In the genomic region with DNA sequence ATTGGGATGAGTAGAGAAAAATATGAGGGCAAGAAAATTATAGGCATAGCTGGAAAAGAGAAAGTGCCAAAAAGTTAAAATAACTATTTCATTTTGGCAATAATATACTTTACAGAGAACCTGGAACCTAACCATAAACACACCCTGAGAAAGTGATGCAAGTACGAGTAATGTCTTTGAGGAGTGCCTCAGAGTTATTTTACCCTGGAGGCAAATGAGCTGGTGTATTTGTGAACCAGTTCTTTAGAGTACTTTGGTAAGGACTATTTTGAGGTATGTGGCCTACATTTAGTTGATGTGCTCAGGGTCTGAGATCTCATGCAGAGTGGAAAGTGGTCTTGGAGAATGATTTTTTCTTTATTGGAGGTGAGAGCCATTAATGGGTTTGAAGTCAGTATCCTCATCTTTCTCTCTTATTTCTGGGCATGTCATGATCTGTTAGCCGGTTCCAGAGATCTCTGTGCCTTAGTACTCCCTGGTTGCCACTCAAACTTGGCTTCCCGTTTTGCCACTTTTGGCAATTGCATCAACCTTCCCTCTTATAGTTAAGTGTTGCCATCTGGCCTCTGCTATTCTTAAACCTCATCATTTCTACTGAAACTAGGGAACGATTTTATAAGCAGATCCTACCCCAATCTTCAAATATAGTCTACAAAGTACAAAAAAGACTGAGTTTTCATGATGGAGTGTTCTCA, we compare ENCODE assay signal across 17 cellular contexts.
DNase-seq lines count a peak whose midpoint lies in the region; ATAC-seq, FAIRE-seq and TF ChIP-seq lines count a peak whose summit lies in the region.
"Had no signal": no experiment of that assay in that cellular context is flagged by ENCODE, and none has a peak within 500 bp of the region (broad histone marks: within the 10 kb centered on the region; RNA-seq: fewer than 3 reads in every experiment).

No MANE protein-coding gene starts in this region.

- intact Hi-C loops in mammary epithelial cell (cut with micrococcal nuclease) = loop anchor here (1.0 kb wide), 1 partner anchor 10 kb away; no protein-coding TSS in a partner anchor

- H3K4me2 ChIP-seq in mammary epithelial cell (ENCODE audit: insufficient read depth, low read depth, low read length) (peak overlapping the region; percentile 68), keratinocyte (ENCODE audit: control insufficient read depth, extremely low read depth, insufficient read depth, low read depth, low read length) (peak overlapping the region; percentile 76), Karpas-422 (ENCODE audit: low read depth, low read length, poor library complexity, severe bottlenecking) (no peak overlapping the region)

- FAIRE-seq in keratinocyte (lab: Jason Lieb, UNC) = peak; percentile 62
- FAIRE-seq: H1 had no signal

- H3K27ac ChIP-seq in ACC112 (ENCODE audit: low read depth, low read length) (peak overlapping the region; percentile 79), mammary epithelial cell (ENCODE audit: insufficient read depth, low read depth, low read length) (peak overlapping the region; percentile 93), keratinocyte (ENCODE audit: control insufficient read depth, insufficient read depth, low read length) (peak overlapping the region; percentile 99), Karpas-422 (ENCODE audit: low read length) (no peak overlapping the region)
- H3K27ac ChIP-seq: SJCRH30 had no signal

- H3K9me2 ChIP-seq in Karpas-422 (replicated peaks; ENCODE audit: insufficient read depth, low read length) = peaks cover 6% of the 10 kb centered on the region; the same call in 1 of the 2 replicates

- DNase-seq in NCI-H446 (lab: John Stamatoyannopoulos, UW) = peak; percentile 75 to 86
- DNase-seq in mammary epithelial cell = peak; percentile 88
- peak; percentile 55 for DNase-seq in keratinocyte (ENCODE audit: low read depth, low spot score)
- DNase-seq in effector CD8-positive, alpha-beta T cell (lab: John Stamatoyannopoulos, UW) = no peak
- no peak for DNase-seq in Karpas-422
- DNase-seq in stimulated activated CD4-positive, alpha-beta T cell treated with anti-CD3 and anti-CD28 coated beads, Interleukin-4, amount 100 ng/mL, for 4 hours = no peak
- DNase-seq: DMS79; immature natural killer cell; Kasumi-1; NCI-H1436 treated with DMSO at 0.1 percent for 48 hours; NCI-H2227 treated with DMSO at 0.1 percent for 48 hours; SJCRH30; stimulated activated naive CD4-positive, alpha-beta T cell treated with Interleukin-2 at 50 U/mL for 16 hours had no signal

- H4K20me1 ChIP-seq in mammary epithelial cell (ENCODE audit: insufficient read depth, low read length) = no peaks in the 10 kb centered on the region
- H4K20me1 ChIP-seq in keratinocyte (ENCODE audit: control insufficient read depth, extremely low read depth, insufficient read depth, low read length) = no peaks in the 10 kb centered on the region
- H4K20me1 ChIP-seq in Karpas-422 (ENCODE audit: insufficient read depth, low read depth, low read length) = no peaks in the 10 kb centered on the region

- dilution Hi-C loops in mammary epithelial cell (cut with HindIII; ENCODE audit: low sequenced_read_pairs) = no loop called here
- dilution Hi-C loops in keratinocyte (cut with MboI; ENCODE audit: extremely low pct_ligation_motif_present, low sequenced_read_pairs) = no loop called here

- BruUV-seq in mammary epithelial cell (replicated peaks; lab: Mats Ljungman, UMichigan) = TSS peak; percentile 81

- H3K4me3 ChIP-seq in ACC112 (ENCODE audit: low read depth, low read length) = peak overlapping the region; percentile 36; the same call in 1 of the 2 replicates
- H3K4me3 ChIP-seq in mammary epithelial cell (replicated peaks in 1 of 3; ENCODE audit: insufficient read depth in 1 of 3, low read depth in 2 of 3, low read length in 3 of 3) = no peak overlapping the region
- peak overlapping the region in 2 of 3 experiments; percentile 32 to 33 for H3K4me3 ChIP-seq in keratinocyte (ENCODE audit: control insufficient read depth in 2 of 3, extremely low read depth in 1 of 3, insufficient read depth in 2 of 3, low read depth in 1 of 3, low read length in 3 of 3)
- H3K4me3 ChIP-seq in Karpas-422 (ENCODE audit: low read length) = no peak overlapping the region
- H3K4me3 ChIP-seq: lung, SJCRH30 had no signal

- H3K9ac ChIP-seq in mammary epithelial cell (ENCODE audit: insufficient read depth, low read length) (peak overlapping the region; percentile 15), keratinocyte (ENCODE audit: control insufficient read depth, extremely low read depth, insufficient read depth, low read length) (peak overlapping the region; percentile 66), Karpas-422 (ENCODE audit: low read length) (no peak overlapping the region)

- 74% methylated on average over 4 of the region's 4 CpGs for WGBS in mammary epithelial cell (ENCODE audit: low coverage, missing lambda C conversion rate)

- H3K36me3 ChIP-seq in ACC112 (ENCODE audit: insufficient read depth, low read length) (no peaks in the 10 kb centered on the region), mammary epithelial cell (ENCODE audit: insufficient read depth, low read length) (no peaks in the 10 kb centered on the region), keratinocyte (ENCODE audit: control insufficient read depth in 2 of 2, extremely low read depth in 1 of 2, insufficient read depth in 2 of 2, low read length in 2 of 2) (no peaks in the 10 kb centered on the region), Karpas-422 (ENCODE audit: insufficient read depth, low read length) (no peaks in the 10 kb centered on the region)
- H3K36me3 ChIP-seq: SJCRH30 had no signal

- no peaks in the 10 kb centered on the region for H3K79me2 ChIP-seq in ACC112 (ENCODE audit: control insufficient read depth, insufficient read depth, low read length, unreplicated experiment)
- no peaks in the 10 kb centered on the region for H3K79me2 ChIP-seq in mammary epithelial cell (ENCODE audit: insufficient read depth, low read length)
- H3K79me2 ChIP-seq in keratinocyte (ENCODE audit: control insufficient read depth, insufficient read depth, low read length) = no peaks in the 10 kb centered on the region
- H3K79me2 ChIP-seq in Karpas-422 (ENCODE audit: low read length) = no peaks in the 10 kb centered on the region

- H3K4me1 ChIP-seq in ACC112 (ENCODE audit: control insufficient read depth, insufficient read depth, low read length, unreplicated experiment) (peaks cover 20% of the 10 kb centered on the region), mammary epithelial cell (ENCODE audit: insufficient read depth, low read length) (peaks cover 33% of the 10 kb centered on the region), keratinocyte (ENCODE audit: control insufficient read depth, extremely low read depth, insufficient read depth, low read length) (peaks cover 34% of the 10 kb centered on the region), Karpas-422 (ENCODE audit: low read length) (no peaks in the 10 kb centered on the region)
- H3K4me1 ChIP-seq: SJCRH30 had no signal

- no peak for ATAC-seq in HG02610 (IDR thresholded peaks at IDR 0.05; ENCODE audit: unreplicated experiment)

- no peak for TF ChIP-seq CTCF in mammary epithelial cell (conservative IDR thresholded peaks at IDR 0.05 in 1 of 2, IDR thresholded peaks at IDR 0.05 in 1 of 2; ENCODE audit: extremely low read depth in 1 of 2, insufficient read depth in 1 of 2, low read depth in 1 of 2, low read length in 2 of 2)
- no peak for TF ChIP-seq CTCF in keratinocyte (optimal IDR thresholded peaks at IDR 0.05 in 1 of 3, IDR thresholded peaks at IDR 0.05 in 1 of 3, conservative IDR thresholded peaks at IDR 0.05 in 1 of 3; ENCODE audit: extremely low read depth in 1 of 3, insufficient read depth in 2 of 3, low read length in 3 of 3)

- H3K27me3 ChIP-seq in ACC112 (ENCODE audit: insufficient read depth, low read length) = no peaks in the 10 kb centered on the region
- no peaks in the 10 kb centered on the region for H3K27me3 ChIP-seq in mammary epithelial cell (ENCODE audit: insufficient read depth, low read length)
- H3K27me3 ChIP-seq in keratinocyte (ENCODE audit: control insufficient read depth, extremely low read depth, insufficient read depth, low read length) = no peaks in the 10 kb centered on the region
- no peaks in the 10 kb centered on the region for H3K27me3 ChIP-seq in Karpas-422 (ENCODE audit: low read length)
- H3K27me3 ChIP-seq: SJCRH30 had no signal

- in situ Hi-C loops in mammary epithelial cell (cut with MboI; ENCODE audit: low sequenced_read_pairs in 2 of 2) = no loop called here

- H2AFZ ChIP-seq in ACC112 (ENCODE audit: low read length, unreplicated experiment) (no peak overlapping the region), mammary epithelial cell (ENCODE audit: low read depth, low read length) (peak overlapping the region; percentile 18), keratinocyte (ENCODE audit: control insufficient read depth, low read length) (peak overlapping the region; percentile 36), Karpas-422 (ENCODE audit: low read length) (no peak overlapping the region)

- H3K9me3 ChIP-seq in mammary epithelial cell (replicated peaks; ENCODE audit: insufficient read depth, low read length) = no peaks in the 10 kb centered on the region
- H3K9me3 ChIP-seq in keratinocyte (ENCODE audit: control insufficient read depth, low read depth, low read length) = no peaks in the 10 kb centered on the region
- H3K9me3 ChIP-seq in Karpas-422 (ENCODE audit: low read length) = no peaks in the 10 kb centered on the region; the same call in 1 of the 2 replicates
- H3K9me3 ChIP-seq: SJCRH30 had no signal

- H3K9me1 ChIP-seq in keratinocyte (ENCODE audit: control insufficient read depth, extremely low read depth, insufficient read depth, low read length) = no peaks in the 10 kb centered on the region

- CTCF ChIA-PET in mammary epithelial cell (lab: Charles Lee; ENCODE audit: low non-redundant PET) = no interaction called here

Comparison
In these comparisons a context has a peak if more than half of its experiments do, and no peak if none do; other contexts are left out.
1. H2AFZ ChIP-seq: peak in mammary epithelial cell (single experiment) and keratinocyte (single experiment); none in ACC112 (single experiment) and Karpas-422 (single experiment).
2. H3K4me3 ChIP-seq: peak in ACC112 (single experiment) and keratinocyte (2 of 3); none in mammary epithelial cell (0 of 3) and Karpas-422 (single experiment).
3. DNase-seq: peak in NCI-H446 (2 of 2), mammary epithelial cell (single experiment) and keratinocyte (single experiment); none in effector CD8-positive, alpha-beta T cell (single experiment), Karpas-422 (single experiment) and stimulated activated CD4-positive, alpha-beta T cell treated with anti-CD3 and anti-CD28 coated beads, Interleukin-4, amount 100 ng/mL, for 4 hours (0 of 2).